ENCODE assay signal across 20 cellular contexts in the genomic region with DNA sequence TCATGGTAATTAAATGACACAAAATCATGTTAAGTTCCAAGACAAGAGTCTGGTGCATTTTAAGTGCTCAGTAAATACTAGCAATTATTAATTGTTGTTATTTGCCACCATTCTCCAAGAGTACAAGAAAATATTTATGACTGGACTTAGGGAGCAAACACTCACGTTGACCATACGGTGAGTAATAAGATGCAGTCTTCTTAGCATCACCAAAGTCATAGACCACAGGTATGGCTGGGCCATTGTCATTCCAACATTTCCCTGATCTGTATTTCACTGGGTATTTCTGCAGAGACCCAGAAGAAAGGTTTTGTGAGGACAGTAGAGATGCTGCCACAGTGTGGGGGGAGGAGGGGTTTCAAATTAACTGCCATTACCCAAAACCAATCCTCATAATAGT. TPM values are rescaled to one million over a fixed set of nuclear protein-coding genes. Genes with fewer than 3 reads are reported as not detected.
DNase-seq lines count a peak whose midpoint lies in the region; ATAC-seq and TF ChIP-seq lines count a peak whose summit lies in the region.
"Had no signal": no experiment of that assay in that cellular context is flagged by ENCODE, and none has a peak within 500 bp of the region (broad histone marks: within the 10 kb centered on the region; RNA-seq: fewer than 3 reads in every experiment).

No MANE protein-coding gene starts in this region.

- H3K23ac ChIP-seq in mesenchymal stem cell (ENCODE audit: low read length in 2 of 2) = no peak overlapping the region

- H3K9ac ChIP-seq in HUES64 (ENCODE audit: low read depth, low read length) (no peak overlapping the region), mesenchymal stem cell (ENCODE audit: low read length) (no peak overlapping the region)

- no peaks in the 10 kb centered on the region for H3K9me3 ChIP-seq in HUES64 (ENCODE audit: insufficient read depth, low read depth, low read length)
- no peaks in the 10 kb centered on the region for H3K9me3 ChIP-seq in mesenchymal stem cell (ENCODE audit: control insufficient read depth, low read length)

- no peaks in the 10 kb centered on the region for H3K36me3 ChIP-seq in HUES64 (ENCODE audit: insufficient read depth, low read length)
- H3K36me3 ChIP-seq in mesenchymal stem cell (ENCODE audit: control insufficient read depth in 1 of 2, insufficient read depth in 2 of 2, low read depth in 1 of 2, low read length in 2 of 2) = no peaks in the 10 kb centered on the region

- no peak for TF ChIP-seq CTCF in coronary artery (IDR thresholded peaks at IDR 0.05)

- H4K8ac ChIP-seq in mesenchymal stem cell (ENCODE audit: low read length) = no peak overlapping the region

- no peak overlapping the region for H3K4me2 ChIP-seq in mesenchymal stem cell (ENCODE audit: low read length, poor library complexity, severe bottlenecking)

- DNase-seq in coronary artery (ENCODE audit: low spot score) (no peak), mesenchymal stem cell (peak; percentile 2), NCI-H510A treated with DMSO at 0.1 percent for 48 hours (lab: John Stamatoyannopoulos, UW) (no peak), SHP77 (lab: John Stamatoyannopoulos, UW) (no peak)
- DNase-seq in stimulated activated CD8-positive, alpha-beta memory T cell treated with anti-CD3 and anti-CD28 coated beads, Interleukin-4, amount 100 ng/mL, for 48 hours = no peak
- DNase-seq: C1 segment of cervical spinal cord; CD8-positive, alpha-beta memory T cell; DMS79 treated with DMSO at 0.1 percent for 48 hours; H9; Kasumi-1; MM.1S; NCI-H1092; NCI-H1436 treated with DMSO at 0.1 percent for 48 hours; NCI-H2081; NCI-H748 treated with DMSO at 0.1 percent for 48 hours; Right ventricle myocardium superior had no signal

- H3K4ac ChIP-seq in mesenchymal stem cell (ENCODE audit: low read depth in 1 of 2, low read length in 2 of 2) = no peak overlapping the region

- no peak overlapping the region for H2AFZ ChIP-seq in mesenchymal stem cell (ENCODE audit: low read depth, low read length)

- H3K4me1 ChIP-seq in HUES64 (ENCODE audit: insufficient read depth, low read length) = peaks cover 19% of the 10 kb centered on the region
- no peaks in the 10 kb centered on the region for H3K4me1 ChIP-seq in mesenchymal stem cell (ENCODE audit: control insufficient read depth, insufficient read depth, low read depth, low read length)

- H3K4me3 ChIP-seq in HUES64 (ENCODE audit: low read length) (no peak overlapping the region), coronary artery (peak overlapping the region; percentile 37), mesenchymal stem cell (ENCODE audit: insufficient read depth in 1 of 2, low read depth in 1 of 2, low read length in 2 of 2) (no peak overlapping the region)
- H3K4me3 ChIP-seq: SK-N-MC had no signal

- H3K18ac ChIP-seq in mesenchymal stem cell (ENCODE audit: low read depth in 1 of 2, low read length in 2 of 2) = no peak overlapping the region

- H2BK120ac ChIP-seq in mesenchymal stem cell (ENCODE audit: low read depth, low read length) = no peak overlapping the region

- no peaks in the 10 kb centered on the region for H3K27me3 ChIP-seq in HUES64 (ENCODE audit: insufficient read depth, low read length)
- peaks cover 3 to 39% of the 10 kb centered on the region in 2 experiments for H3K27me3 ChIP-seq in mesenchymal stem cell (ENCODE audit: control insufficient read depth in 1 of 2, insufficient read depth in 1 of 2, low read length in 2 of 2)

- WGBS in HUES64 = 83% methylated on average over 2 of the region's 2 CpGs
- WGBS in mesenchymal stem cell = 75% methylated on average over 2 of the region's 2 CpGs

- no peak overlapping the region for H2BK15ac ChIP-seq in mesenchymal stem cell (ENCODE audit: low read depth, poor library complexity, severe bottlenecking)

- no peak overlapping the region for H2BK5ac ChIP-seq in mesenchymal stem cell (ENCODE audit: low read depth, low read length, poor library complexity, severe bottlenecking)

- no peak overlapping the region for H3K14ac ChIP-seq in mesenchymal stem cell (ENCODE audit: low read length in 2 of 2)

- ATAC-seq in GM21390 (IDR thresholded peaks at IDR 0.05; ENCODE audit: unreplicated experiment) = no peak

- H4K91ac ChIP-seq in mesenchymal stem cell (ENCODE audit: low read length) = no peak overlapping the region

- H2BK12ac ChIP-seq in mesenchymal stem cell (ENCODE audit: low read length in 2 of 2) = no peak overlapping the region

- H2AK5ac ChIP-seq in mesenchymal stem cell (ENCODE audit: low read length, severe bottlenecking) = peak overlapping the region; percentile 59

- H3K27ac ChIP-seq in HUES64 (ENCODE audit: low read depth, low read length) (peak overlapping the region; percentile 32; the same call in 1 of the 2 replicates), coronary artery (peak overlapping the region in 1 of 2 donors; percentile 67), mesenchymal stem cell (ENCODE audit: low read length, poor library complexity, severe bottlenecking) (no peak overlapping the region)
- H3K27ac ChIP-seq: SK-N-MC had no signal

- H3K79me1 ChIP-seq in mesenchymal stem cell (replicated peaks; ENCODE audit: low read length, poor library complexity, severe bottlenecking) = no peaks in the 10 kb centered on the region

RNA-seq across cellular contexts. Expression of a gene that starts 4.7 kb away (rescaled TPM):
- 4.9 TPM for polyA plus RNA-seq in HUES64 (2013, experiment 1 of 2)
- 3.6 TPM for polyA plus RNA-seq in HUES64 (2013, experiment 2 of 2)
- polyA plus RNA-seq in mesenchymal stem cell (2013, experiment 1 of 2) = not detected
- polyA plus RNA-seq in mesenchymal stem cell (2013, experiment 2 of 2) = not detected
- polyA plus RNA-seq: CD8-positive, alpha-beta memory T cell; IgD-negative memory B cell had no signal
